Comparison of ENCODE assay signal across 15 cellular contexts in the genomic region with DNA sequence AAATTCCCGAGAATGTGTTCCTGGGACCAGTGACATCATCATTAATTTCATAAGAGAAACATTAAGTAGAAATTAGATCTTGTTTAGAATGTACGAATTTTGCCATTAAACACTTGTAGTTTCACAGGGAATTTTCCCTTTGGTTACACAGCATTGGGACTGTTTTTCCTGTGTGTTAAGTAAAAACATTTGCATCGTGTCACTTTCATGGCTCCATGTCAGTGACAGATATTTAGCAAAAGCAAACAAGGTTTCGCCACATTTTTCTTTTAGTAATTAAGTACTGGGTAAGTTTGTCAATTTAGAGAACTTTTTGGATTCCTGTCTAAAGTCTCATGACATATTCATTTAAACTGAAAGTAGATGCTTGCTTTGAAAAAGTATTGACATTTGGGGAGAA. TPM values are rescaled to one million over a fixed set of nuclear protein-coding genes. Genes with fewer than 3 reads are reported as not detected.
"Had no signal": no experiment of that assay in that cellular context is flagged by ENCODE, and none has a peak within 500 bp of the region (broad histone marks: within the 10 kb centered on the region; RNA-seq: fewer than 3 reads in every experiment).

No MANE protein-coding gene starts in this region.

- H3K27ac Mint-ChIP-seq: activated naive CD8-positive, alpha-beta T cell; memory B cell; nephron progenitor cell; stimulated activated effector memory CD8-positive, alpha-beta T cell treated with anti-CD3 and anti-CD28 coated beads, Interleukin-12 subunit alpha, Interleukin-12 subunit beta, amount 100 ng/mL, for 72 hours had no signal

- ATAC-seq: left colon; psoas muscle; stimulated activated effector memory CD8-positive, alpha-beta T cell treated with anti-CD3 and anti-CD28 coated beads, Interleukin-12 subunit alpha, Interleukin-12 subunit beta, amount 100 ng/mL, for 72 hours had no signal

- H3K9me3 Mint-ChIP-seq: memory B cell; nephron progenitor cell; stimulated activated effector memory CD8-positive, alpha-beta T cell treated with anti-CD3 and anti-CD28 coated beads, Interleukin-12 subunit alpha, Interleukin-12 subunit beta, amount 100 ng/mL, for 72 hours had no signal

- H3K4me3 Mint-ChIP-seq: activated naive CD8-positive, alpha-beta T cell; memory B cell; nephron progenitor cell; stimulated activated effector memory CD8-positive, alpha-beta T cell treated with anti-CD3 and anti-CD28 coated beads, Interleukin-12 subunit alpha, Interleukin-12 subunit beta, amount 100 ng/mL, for 72 hours had no signal

- H3K36me3 Mint-ChIP-seq: activated naive CD8-positive, alpha-beta T cell; memory B cell; stimulated activated effector memory CD8-positive, alpha-beta T cell treated with anti-CD3 and anti-CD28 coated beads, Interleukin-12 subunit alpha, Interleukin-12 subunit beta, amount 100 ng/mL, for 72 hours had no signal

- H3K9me3 ChIP-seq: ascending aorta, psoas muscle, upper lobe of left lung had no signal

- H3K36me3 ChIP-seq: ascending aorta, upper lobe of left lung had no signal

- H3K4me3 ChIP-seq: psoas muscle, skin epidermis had no signal

- H3K4me1 Mint-ChIP-seq: memory B cell; stimulated activated effector memory CD8-positive, alpha-beta T cell treated with anti-CD3 and anti-CD28 coated beads, Interleukin-12 subunit alpha, Interleukin-12 subunit beta, amount 100 ng/mL, for 72 hours had no signal

- H3K4me1 ChIP-seq: ascending aorta had no signal

- H3K27ac ChIP-seq: ascending aorta, psoas muscle, upper lobe of left lung had no signal

- H3K27me3 ChIP-seq: ascending aorta, upper lobe of left lung had no signal

- DNase-seq: activated CD4-positive, alpha-beta T cell treated with anti-CD3 and anti-CD28 coated beads for 1 hour; activated CD4-positive, alpha-beta T cell treated with anti-CD3 and anti-CD28 coated beads, Interleukin-2, amount 50 U/mL, for 48 hours; activated gamma-delta T cell; activated T-cell treated with anti-CD3 and anti-CD28 coated beads, Interleukin-2, amount 50 U/mL, for 48 hours; left colon; nephron progenitor cell; psoas muscle; T-helper 9 cell; upper lobe of left lung had no signal

RNA-seq across cellular contexts. Expression of a gene that starts 45.5 kb away (rescaled TPM):
- total RNA-seq: SK-MEL-5 had no signal
